Comparison of ENCODE assay signal across 12 cellular contexts in the genomic region with DNA sequence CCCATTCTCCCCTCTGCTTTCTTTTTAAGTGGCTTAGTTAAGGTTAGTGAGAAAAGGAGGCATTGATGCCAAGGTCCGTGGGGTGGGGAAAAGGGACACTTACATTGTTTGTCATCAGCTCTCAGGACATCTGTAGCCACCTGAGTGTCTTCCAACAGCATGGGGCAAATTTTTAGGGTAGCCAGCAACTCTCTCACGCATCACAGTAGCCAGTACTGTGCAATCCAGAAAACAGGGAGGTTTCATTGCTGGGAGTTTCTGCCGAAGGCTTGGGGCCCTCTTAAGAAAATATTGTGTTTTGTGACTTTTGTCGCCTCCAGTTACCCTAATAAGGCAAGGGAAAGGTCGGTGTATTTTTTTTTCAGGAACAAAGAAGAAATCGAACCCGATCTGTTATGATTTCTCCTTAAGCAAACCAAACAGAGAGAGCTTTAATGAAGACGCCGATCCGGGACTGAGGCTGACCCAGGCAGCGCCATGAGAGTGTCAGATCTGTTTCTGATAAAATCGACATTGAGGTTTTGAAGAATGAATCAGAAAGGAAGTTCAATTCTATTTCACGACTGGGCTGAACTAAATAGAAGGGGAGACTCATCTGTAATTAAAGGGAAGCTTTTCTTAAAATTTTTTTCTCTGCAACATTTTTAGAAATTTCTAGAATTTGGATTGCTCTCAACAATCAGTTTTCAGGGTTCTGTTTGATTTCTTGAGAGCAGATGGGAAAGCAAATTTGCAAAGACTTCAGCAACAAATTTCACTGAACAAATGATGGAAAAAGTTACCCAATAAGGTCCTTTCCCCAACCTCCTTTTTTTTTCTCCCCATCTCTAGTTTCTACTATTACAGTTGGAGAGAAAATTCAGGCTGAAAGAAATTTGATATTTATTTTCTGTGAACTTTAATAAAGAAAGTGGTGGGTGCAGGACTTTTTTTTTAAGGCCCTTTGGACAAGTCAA.
DNase-seq lines count a peak whose midpoint lies in the region; ATAC-seq and TF ChIP-seq lines count a peak whose summit lies in the region.
"Had no signal": no experiment of that assay in that cellular context is flagged by ENCODE, and none has a peak within 500 bp of the region (broad histone marks: within the 10 kb centered on the region; RNA-seq: fewer than 3 reads in every experiment).

No MANE protein-coding gene starts in this region.

- TF ChIP-seq EP300 in upper lobe of left lung (IDR thresholded peaks at IDR 0.05) = no peak

- 24 to 33% methylated on average over 13 of the region's 13 CpGs for WGBS in upper lobe of left lung, 2 donors

- H3K4me1 ChIP-seq in adipocyte (ENCODE audit: control insufficient read depth, insufficient read depth, low read length) (peaks cover 9% of the 10 kb centered on the region), upper lobe of left lung (peaks cover 0 to 13% (median 0%) of the 10 kb centered on the region in 4 donors)
- H3K4me1 ChIP-seq: esophagus muscularis mucosa had no signal

- H3K27me3 ChIP-seq in adipocyte (replicated peaks; ENCODE audit: control insufficient read depth, insufficient read depth, low read length) (peaks cover 8% of the 10 kb centered on the region), upper lobe of left lung (no peaks in the 10 kb centered on the region)

- peak overlapping the region; percentile 11 to 75 (median 36) for H3K27ac ChIP-seq in upper lobe of left lung
- H3K27ac ChIP-seq: esophagus muscularis mucosa had no signal

- peak; percentile 9 for DNase-seq in KG1 (lab: John Stamatoyannopoulos, UW)
- DNase-seq in adipocyte (ENCODE audit: low read depth) = peak; percentile 77
- DNase-seq in left lobe of liver (ENCODE audit: low spot score) = no peak
- DNase-seq in upper lobe of left lung = no peak
- no peak for DNase-seq in NCI-H748 treated with DMSO at 0.1 percent for 48 hours (lab: John Stamatoyannopoulos, UW)
- DNase-seq: central memory CD4-positive, alpha-beta T cell; NCI-H1092; stimulated activated CD4-positive, alpha-beta T cell treated with anti-CD3 and anti-CD28 coated beads, Interleukin-2, amount 100 ng/mL, for 24 hours had no signal

- TF ChIP-seq CTCF in upper lobe of left lung (IDR thresholded peaks at IDR 0.05) = no peak

- H3K4me3 ChIP-seq in adipocyte (ENCODE audit: low read length) (peak overlapping the region; percentile 28), upper lobe of left lung (no peak overlapping the region)
- H3K4me3 ChIP-seq: esophagus muscularis mucosa had no signal

- peak; percentile 40 for ATAC-seq in left lobe of liver
- no peak for ATAC-seq in upper lobe of left lung (ENCODE audit: low FRiP score in 2 of 2)
- ATAC-seq in GM19452 (IDR thresholded peaks at IDR 0.05; ENCODE audit: unreplicated experiment) = no peak
- ATAC-seq in GM19324 (IDR thresholded peaks at IDR 0.05; ENCODE audit: low FRiP score, unreplicated experiment) = no peak
- ATAC-seq: stimulated activated memory B cell treated with anti-CD40 and anti-IgM and Interleukin-4, amounts not matched to agents 10 μg/mL and 1 μg/mL and 100 μg/mL, for 72 hours had no signal

- H3K9ac ChIP-seq in adipocyte (ENCODE audit: low read length) = peak overlapping the region; percentile 56

- H3K36me3 ChIP-seq in adipocyte (ENCODE audit: control insufficient read depth, insufficient read depth, low read length, severe bottlenecking) (no peaks in the 10 kb centered on the region), upper lobe of left lung (no peaks in the 10 kb centered on the region)
- H3K36me3 ChIP-seq: esophagus muscularis mucosa had no signal

- no peak for TF ChIP-seq POLR2A in upper lobe of left lung (IDR thresholded peaks at IDR 0.05)

- H3K9me3 ChIP-seq in adipocyte (ENCODE audit: control insufficient read depth, low read length) (peaks cover 7% of the 10 kb centered on the region), upper lobe of left lung (no peaks in the 10 kb centered on the region)

Comparison
In these comparisons a context has a peak if more than half of its experiments do, and no peak if none do; other contexts are left out.
1. DNase-seq: peak in KG1 (single experiment) and adipocyte (single experiment); none in left lobe of liver (single experiment), upper lobe of left lung (0 of 2) and NCI-H748 treated with DMSO at 0.1 percent for 48 hours (single experiment).